Comparison of ENCODE assay signal across 24 cellular contexts in genomic region chr13:20397896-20398295, GRCh38.
"Had no signal": no experiment of that assay in that cellular context is flagged by ENCODE, and none has a peak within 500 bp of the region (broad histone marks: within the 10 kb centered on the region; RNA-seq: fewer than 3 reads in every experiment).

No MANE protein-coding gene starts in this region.

- H3K27ac Mint-ChIP-seq: activated B cell treated with CpG ODN at 0.5 μM for 24 hours; activated CD4-positive, alpha-beta memory T cell treated with anti-CD3 and anti-CD28 coated beads for 36 hours; activated CD4-positive, alpha-beta T cell treated with anti-CD3 and anti-CD28 coated beads, Interleukin-2, amount 10 ng/mL, durations not matched to agents 24 days and 14 days; activated CD8-positive, alpha-beta memory T cell treated with anti-CD3 and anti-CD28 coated beads, Interleukin-2, amount 10 ng/mL, durations not matched to agents 7 days and 5 days; activated naive CD4-positive, alpha-beta T cell treated with anti-CD3 and anti-CD28 coated beads, Interleukin-2, amount 10 ng/mL, durations not matched to agents 7 days and 5 days; activated naive CD4-positive, alpha-beta T cell treated with anti-CD3 and anti-CD28 coated beads, Interleukin-2, amount 50 U/mL, for 72 hours; activated naive CD8-positive, alpha-beta T cell treated with anti-CD3 and anti-CD28 coated beads, Interleukin-2, amount 10 ng/mL, durations not matched to agents 7 days and 5 days; activated T-helper 1 cell treated with anti-CD3 and anti-CD28 coated beads, Interleukin-12 subunit alpha, Interleukin-12 subunit beta, Interleukin-2, Interleukin-4 antibody, amounts not matched to agents 30 ng/mL and 10 ng/mL and 1 ng/mL, durations not matched to agents 14 hours and 24 hours and 36 hours; brain; T-helper 17 cell; T-helper 2 cell treated with Interferon-gamma antibody and Interleukin-4, amounts not matched to agents 5 μg/mL and 100 μg/mL, for 36 hours had no signal

- H3K4me3 Mint-ChIP-seq: activated B cell treated with CpG ODN at 0.5 μM for 24 hours; activated CD4-positive, alpha-beta memory T cell treated with anti-CD3 and anti-CD28 coated beads for 36 hours; activated CD4-positive, alpha-beta T cell treated with anti-CD3 and anti-CD28 coated beads, Interleukin-2, amount 10 ng/mL, durations not matched to agents 24 days and 14 days; activated CD8-positive, alpha-beta memory T cell treated with anti-CD3 and anti-CD28 coated beads, Interleukin-2, amount 10 ng/mL, durations not matched to agents 7 days and 5 days; activated naive CD4-positive, alpha-beta T cell treated with anti-CD3 and anti-CD28 coated beads, Interleukin-2, amount 10 ng/mL, durations not matched to agents 7 days and 5 days; activated naive CD8-positive, alpha-beta T cell treated with anti-CD3 and anti-CD28 coated beads, Interleukin-2, amount 10 ng/mL, durations not matched to agents 7 days and 5 days; activated T-helper 1 cell treated with anti-CD3 and anti-CD28 coated beads, Interleukin-12 subunit alpha, Interleukin-12 subunit beta, Interleukin-2, Interleukin-4 antibody, amounts not matched to agents 30 ng/mL and 10 ng/mL and 1 ng/mL, durations not matched to agents 14 hours and 24 hours and 36 hours; brain; T-helper 17 cell; T-helper 2 cell treated with Interferon-gamma antibody and Interleukin-4, amounts not matched to agents 5 μg/mL and 100 μg/mL, for 36 hours had no signal

- H3K27me3 Mint-ChIP-seq: activated B cell treated with CpG ODN at 0.5 μM for 24 hours; activated CD4-positive, alpha-beta memory T cell treated with anti-CD3 and anti-CD28 coated beads for 36 hours; activated CD4-positive, alpha-beta T cell treated with anti-CD3 and anti-CD28 coated beads, Interleukin-2, amount 10 ng/mL, durations not matched to agents 24 days and 14 days; activated CD8-positive, alpha-beta memory T cell treated with anti-CD3 and anti-CD28 coated beads, Interleukin-2, amount 10 ng/mL, durations not matched to agents 7 days and 5 days; brain; T-helper 17 cell had no signal

- H3K9me3 Mint-ChIP-seq: activated B cell treated with CpG ODN at 0.5 μM for 24 hours; activated CD4-positive, alpha-beta memory T cell treated with anti-CD3 and anti-CD28 coated beads for 36 hours; activated T-helper 1 cell treated with anti-CD3 and anti-CD28 coated beads, Interleukin-12 subunit alpha, Interleukin-12 subunit beta, Interleukin-2, Interleukin-4 antibody, amounts not matched to agents 30 ng/mL and 10 ng/mL and 1 ng/mL, durations not matched to agents 14 hours and 24 hours and 36 hours; brain had no signal

- H3K36me3 Mint-ChIP-seq: activated CD4-positive, alpha-beta memory T cell treated with anti-CD3 and anti-CD28 coated beads for 36 hours; activated naive CD4-positive, alpha-beta T cell treated with anti-CD3 and anti-CD28 coated beads, Interleukin-2, amount 50 U/mL, for 72 hours; brain had no signal

- DNase-seq: activated B cell treated with CpG ODN at 0.5 μM for 24 hours; activated CD4-positive, alpha-beta memory T cell treated with anti-CD3 and anti-CD28 coated beads for 36 hours; activated CD4-positive, alpha-beta T cell treated with anti-CD3 and anti-CD28 coated beads, Interleukin-2, amount 10 ng/mL, durations not matched to agents 24 days and 14 days; activated CD8-positive, alpha-beta memory T cell treated with anti-CD3 and anti-CD28 coated beads, Interleukin-2, amount 10 ng/mL, durations not matched to agents 7 days and 5 days; activated CD8-positive, alpha-beta memory T cell treated with anti-CD3 and anti-CD28 coated beads, Interleukin-2, amount 50 U/mL, for 48 hours; activated gamma-delta T cell; activated naive CD4-positive, alpha-beta T cell; activated naive CD4-positive, alpha-beta T cell treated with anti-CD3 and anti-CD28 coated beads, Interleukin-2, amount 10 ng/mL, durations not matched to agents 7 days and 5 days; activated naive CD8-positive, alpha-beta T cell treated with anti-CD3 and anti-CD28 coated beads, Interleukin-2, amount 10 ng/mL, durations not matched to agents 7 days and 5 days; activated T-cell treated with anti-CD3 and anti-CD28 coated beads, Interleukin-2, amount 50 U/mL, for 48 hours; central memory CD4-positive, alpha-beta T cell; cerebellar nuclear complex; colonic mucosa; effector CD8-positive, alpha-beta T cell; esophagus squamous epithelium; foreskin melanocyte; T-helper 1 cell; T-helper 17 cell; T1000; WERI-Rb-1 had no signal

- H3K4me1 Mint-ChIP-seq: activated B cell treated with CpG ODN at 0.5 μM for 24 hours, brain had no signal
